1 cellular context compared by ENCODE assay signal in the genomic region with DNA sequence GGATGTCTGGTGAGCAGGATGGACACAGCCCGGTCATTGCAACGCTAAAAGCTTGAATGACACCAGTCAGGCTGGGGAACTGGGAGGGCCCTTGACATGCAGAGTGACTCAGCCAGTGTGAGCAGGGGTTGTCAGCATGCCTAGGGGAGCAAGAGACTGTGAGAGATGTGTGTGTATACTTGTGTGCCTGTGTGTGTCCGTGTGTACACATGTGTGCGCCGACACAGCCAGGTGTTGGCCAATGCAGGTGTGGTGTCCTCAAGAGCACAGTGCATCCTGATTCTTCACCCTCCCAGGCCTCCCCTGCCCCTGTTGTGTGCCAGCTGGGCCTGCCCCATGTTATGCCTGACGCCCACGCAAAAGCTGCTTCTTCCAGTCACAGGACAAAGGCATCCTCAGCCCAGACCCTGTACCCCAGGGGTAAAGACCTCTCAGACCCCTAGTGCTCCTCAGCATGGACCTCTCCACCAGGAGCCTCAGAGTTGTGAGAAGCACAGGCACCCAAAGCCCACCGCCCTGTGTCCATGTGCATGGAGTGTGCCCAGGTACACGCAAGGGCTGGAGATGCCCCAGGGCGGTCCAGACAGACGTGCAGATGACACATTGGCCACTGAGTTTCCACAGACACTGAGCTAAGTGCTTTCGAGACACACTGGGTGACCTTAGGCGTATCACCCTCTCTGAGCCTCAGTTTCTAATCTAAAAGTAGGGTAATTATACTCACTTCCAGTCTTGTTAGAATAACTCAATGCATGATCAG.
TF ChIP-seq lines count a peak whose summit lies in the region.

No MANE protein-coding gene starts in this region.

TF ChIP-seq in HepG2, 621 proteins besides CTCF, POLR2A, EP300 and RAD21 (continued from another document and continues in another):
- TF ChIP-seq, protein P1, sequence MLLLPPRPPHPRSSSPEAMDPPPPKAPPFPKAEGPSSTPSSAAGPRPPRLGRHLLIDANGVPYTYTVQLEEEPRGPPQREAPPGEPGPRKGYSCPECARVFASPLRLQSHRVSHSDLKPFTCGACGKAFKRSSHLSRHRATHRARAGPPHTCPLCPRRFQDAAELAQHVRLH (CRISPR knock-in tag; IDR thresholded peaks at IDR 0.05; ENCODE audit: borderline replicate concordance, low read depth), result no peak
- TF ChIP-seq ZC3H13 (CRISPR knock-in tag; IDR thresholded peaks at IDR 0.05) (no peak), NR2F1 (CRISPR knock-in tag; IDR thresholded peaks at IDR 0.05) (no peak), THAP11 (CRISPR knock-in tag; IDR thresholded peaks at IDR 0.05) (no peak), RARG (CRISPR knock-in tag; IDR thresholded peaks at IDR 0.05; ENCODE audit: low read depth) (no peak), HNF4A (CRISPR knock-in tag; IDR thresholded peaks at IDR 0.05) (no peak), TBX3 (IDR thresholded peaks at IDR 0.05; ENCODE audit: borderline replicate concordance) (no peak), ZSCAN25 (CRISPR knock-in tag; IDR thresholded peaks at IDR 0.05) (no peak), ZNF788 (CRISPR knock-in tag; IDR thresholded peaks at IDR 0.05; ENCODE audit: borderline replicate concordance) (peak; percentile 79; the same call in 1 of the 2 replicates), HDAC6 (IDR thresholded peaks at IDR 0.05; ENCODE audit: low read depth, low read length) (no peak), ZNF235 (CRISPR knock-in tag; IDR thresholded peaks at IDR 0.05; ENCODE audit: borderline replicate concordance) (no peak), CHD2 (IDR thresholded peaks at IDR 0.05; ENCODE audit: low read depth, low read length) (no peak), HOXA7 (CRISPR knock-in tag; IDR thresholded peaks at IDR 0.05) (no peak), SETDB1 (CRISPR knock-in tag; IDR thresholded peaks at IDR 0.05; ENCODE audit: borderline replicate concordance) (no peak), U2AF2 (IDR thresholded peaks at IDR 0.05; ENCODE audit: low read depth, low read length) (no peak), MBNL3 (CRISPR knock-in tag; conservative IDR thresholded peaks at IDR 0.05) (no peak), RCOR2 (CRISPR knock-in tag; IDR thresholded peaks at IDR 0.05) (no peak), ZNF552 (CRISPR knock-in tag; IDR thresholded peaks at IDR 0.05; ENCODE audit: borderline replicate concordance) (peak; percentile 66; the same call in 1 of the 2 replicates), ZEB1 (IDR thresholded peaks at IDR 0.05; ENCODE audit: insufficient replicate concordance, low read depth) (no peak), HHEX (CRISPR knock-in tag; IDR thresholded peaks at IDR 0.05) (no peak), ZNF556 (CRISPR knock-in tag; IDR thresholded peaks at IDR 0.05; ENCODE audit: borderline replicate concordance) (no peak)
- TF ChIP-seq, protein P2, sequence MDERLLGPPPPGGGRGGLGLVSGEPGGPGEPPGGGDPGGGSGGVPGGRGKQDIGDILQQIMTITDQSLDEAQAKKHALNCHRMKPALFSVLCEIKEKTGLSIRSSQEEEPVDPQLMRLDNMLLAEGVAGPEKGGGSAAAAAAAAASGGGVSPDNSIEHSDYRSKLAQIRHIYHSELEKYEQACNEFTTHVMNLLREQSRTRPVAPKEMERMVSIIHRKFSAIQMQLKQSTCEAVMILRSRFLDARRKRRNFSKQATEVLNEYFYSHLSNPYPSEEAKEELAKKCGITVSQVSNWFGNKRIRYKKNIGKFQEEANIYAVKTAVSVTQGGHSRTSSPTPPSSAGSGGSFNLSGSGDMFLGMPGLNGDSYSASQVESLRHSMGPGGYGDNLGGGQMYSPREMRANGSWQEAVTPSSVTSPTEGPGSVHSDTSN (CRISPR knock-in tag; IDR thresholded peaks at IDR 0.05), result peak; percentile 49; the same call in 1 of the 2 replicates
- TF ChIP-seq, protein P3, sequence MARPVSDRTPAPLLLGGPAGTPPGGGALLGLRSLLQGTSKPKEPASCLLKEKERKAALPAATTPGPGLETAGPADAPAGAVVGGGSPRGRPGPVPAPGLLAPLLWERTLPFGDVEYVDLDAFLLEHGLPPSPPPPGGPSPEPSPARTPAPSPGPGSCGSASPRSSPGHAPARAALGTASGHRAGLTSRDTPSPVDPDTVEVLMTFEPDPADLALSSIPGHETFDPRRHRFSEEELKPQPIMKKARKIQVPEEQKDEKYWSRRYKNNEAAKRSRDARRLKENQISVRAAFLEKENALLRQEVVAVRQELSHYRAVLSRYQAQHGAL (CRISPR knock-in tag; IDR thresholded peaks at IDR 0.05; ENCODE audit: not compliant biosample characterization), result no peak
- TF ChIP-seq, protein P4, sequence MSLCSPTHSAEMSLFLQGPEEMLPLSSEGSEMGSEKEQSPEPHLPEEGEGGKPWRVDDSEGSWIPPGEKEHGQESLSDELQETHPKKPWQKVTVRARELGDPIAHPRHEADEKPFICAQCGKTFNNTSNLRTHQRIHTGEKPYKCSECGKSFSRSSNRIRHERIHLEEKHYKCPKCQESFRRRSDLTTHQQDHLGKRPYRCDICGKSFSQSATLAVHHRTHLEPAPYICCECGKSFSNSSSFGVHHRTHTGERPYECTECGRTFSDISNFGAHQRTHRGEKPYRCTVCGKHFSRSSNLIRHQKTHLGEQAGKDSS (CRISPR knock-in tag; IDR thresholded peaks at IDR 0.05; ENCODE audit: borderline replicate concordance, low read depth), result no peak; the same call in 1 of the 2 replicates
- TF ChIP-seq, protein P5, sequence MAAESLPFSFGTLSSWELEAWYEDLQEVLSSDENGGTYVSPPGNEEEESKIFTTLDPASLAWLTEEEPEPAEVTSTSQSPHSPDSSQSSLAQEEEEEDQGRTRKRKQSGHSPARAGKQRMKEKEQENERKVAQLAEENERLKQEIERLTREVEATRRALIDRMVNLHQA (CRISPR knock-in tag; IDR thresholded peaks at IDR 0.05), result no peak
- TF ChIP-seq, protein P6, sequence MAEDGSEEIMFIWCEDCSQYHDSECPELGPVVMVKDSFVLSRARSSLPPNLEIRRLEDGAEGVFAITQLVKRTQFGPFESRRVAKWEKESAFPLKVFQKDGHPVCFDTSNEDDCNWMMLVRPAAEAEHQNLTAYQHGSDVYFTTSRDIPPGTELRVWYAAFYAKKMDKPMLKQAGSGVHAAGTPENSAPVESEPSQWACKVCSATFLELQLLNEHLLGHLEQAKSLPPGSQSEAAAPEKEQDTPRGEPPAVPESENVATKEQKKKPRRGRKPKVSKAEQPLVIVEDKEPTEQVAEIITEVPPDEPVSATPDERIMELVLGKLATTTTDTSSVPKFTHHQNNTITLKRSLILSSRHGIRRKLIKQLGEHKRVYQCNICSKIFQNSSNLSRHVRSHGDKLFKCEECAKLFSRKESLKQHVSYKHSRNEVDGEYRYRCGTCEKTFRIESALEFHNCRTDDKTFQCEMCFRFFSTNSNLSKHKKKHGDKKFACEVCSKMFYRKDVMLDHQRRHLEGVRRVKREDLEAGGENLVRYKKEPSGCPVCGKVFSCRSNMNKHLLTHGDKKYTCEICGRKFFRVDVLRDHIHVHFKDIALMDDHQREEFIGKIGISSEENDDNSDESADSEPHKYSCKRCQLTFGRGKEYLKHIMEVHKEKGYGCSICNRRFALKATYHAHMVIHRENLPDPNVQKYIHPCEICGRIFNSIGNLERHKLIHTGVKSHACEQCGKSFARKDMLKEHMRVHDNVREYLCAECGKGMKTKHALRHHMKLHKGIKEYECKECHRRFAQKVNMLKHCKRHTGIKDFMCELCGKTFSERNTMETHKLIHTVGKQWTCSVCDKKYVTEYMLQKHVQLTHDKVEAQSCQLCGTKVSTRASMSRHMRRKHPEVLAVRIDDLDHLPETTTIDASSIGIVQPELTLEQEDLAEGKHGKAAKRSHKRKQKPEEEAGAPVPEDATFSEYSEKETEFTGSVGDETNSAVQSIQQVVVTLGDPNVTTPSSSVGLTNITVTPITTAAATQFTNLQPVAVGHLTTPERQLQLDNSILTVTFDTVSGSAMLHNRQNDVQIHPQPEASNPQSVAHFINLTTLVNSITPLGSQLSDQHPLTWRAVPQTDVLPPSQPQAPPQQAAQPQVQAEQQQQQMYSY (CRISPR knock-in tag; IDR thresholded peaks at IDR 0.05), result no peak
- TF ChIP-seq, protein P7, sequence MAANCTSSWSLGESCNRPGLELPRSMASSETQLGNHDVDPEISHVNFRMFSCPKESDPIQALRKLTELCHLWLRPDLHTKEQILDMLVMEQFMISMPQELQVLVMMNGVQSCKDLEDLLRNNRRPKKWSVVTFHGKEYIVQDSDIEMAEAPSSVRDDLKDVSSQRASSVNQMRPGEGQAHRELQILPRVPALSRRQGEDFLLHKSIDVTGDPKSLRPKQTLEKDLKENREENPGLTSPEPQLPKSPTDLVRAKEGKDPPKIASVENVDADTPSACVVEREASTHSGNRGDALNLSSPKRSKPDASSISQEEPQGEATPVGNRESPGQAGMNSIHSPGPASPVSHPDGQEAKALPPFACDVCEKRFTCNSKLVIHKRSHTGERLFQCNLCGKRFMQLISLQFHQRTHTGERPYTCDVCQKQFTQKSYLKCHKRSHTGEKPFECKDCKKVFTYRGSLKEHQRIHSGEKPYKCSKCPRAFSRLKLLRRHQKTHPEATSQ (CRISPR knock-in tag; IDR thresholded peaks at IDR 0.05; ENCODE audit: borderline replicate concordance), result no peak
- TF ChIP-seq, protein P8, sequence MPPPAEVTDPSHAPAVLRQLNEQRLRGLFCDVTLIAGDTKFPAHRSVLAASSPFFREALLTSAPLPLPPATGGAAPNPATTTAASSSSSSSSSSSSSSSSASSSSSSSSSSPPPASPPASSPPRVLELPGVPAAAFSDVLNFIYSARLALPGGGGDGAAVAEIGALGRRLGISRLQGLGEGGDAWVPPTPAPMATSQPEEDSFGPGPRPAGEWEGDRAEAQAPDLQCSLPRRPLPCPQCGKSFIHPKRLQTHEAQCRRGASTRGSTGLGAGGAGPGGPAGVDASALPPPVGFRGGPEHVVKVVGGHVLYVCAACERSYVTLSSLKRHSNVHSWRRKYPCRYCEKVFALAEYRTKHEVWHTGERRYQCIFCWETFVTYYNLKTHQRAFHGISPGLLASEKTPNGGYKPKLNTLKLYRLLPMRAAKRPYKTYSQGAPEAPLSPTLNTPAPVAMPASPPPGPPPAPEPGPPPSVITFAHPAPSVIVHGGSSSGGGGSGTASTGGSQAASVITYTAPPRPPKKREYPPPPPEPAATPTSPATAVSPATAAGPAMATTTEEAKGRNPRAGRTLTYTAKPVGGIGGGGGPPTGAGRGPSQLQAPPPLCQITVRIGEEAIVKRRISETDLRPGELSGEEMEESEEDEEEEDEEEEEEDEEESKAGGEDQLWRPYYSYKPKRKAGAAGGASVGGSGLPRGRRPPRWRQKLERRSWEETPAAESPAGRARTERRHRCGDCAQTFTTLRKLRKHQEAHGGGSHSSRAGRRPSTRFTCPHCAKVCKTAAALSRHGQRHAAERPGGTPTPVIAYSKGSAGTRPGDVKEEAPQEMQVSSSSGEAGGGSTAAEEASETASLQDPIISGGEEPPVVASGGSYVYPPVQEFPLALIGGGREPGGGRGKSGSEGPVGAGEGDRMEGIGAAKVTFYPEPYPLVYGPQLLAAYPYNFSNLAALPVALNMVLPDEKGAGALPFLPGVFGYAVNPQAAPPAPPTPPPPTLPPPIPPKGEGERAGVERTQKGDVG (CRISPR knock-in tag; IDR thresholded peaks at IDR 0.05; ENCODE audit: borderline replicate concordance), result 0 out of 2 replicates have a peak, but pooled peaks have one; percentile 8
- TF ChIP-seq, protein P9, sequence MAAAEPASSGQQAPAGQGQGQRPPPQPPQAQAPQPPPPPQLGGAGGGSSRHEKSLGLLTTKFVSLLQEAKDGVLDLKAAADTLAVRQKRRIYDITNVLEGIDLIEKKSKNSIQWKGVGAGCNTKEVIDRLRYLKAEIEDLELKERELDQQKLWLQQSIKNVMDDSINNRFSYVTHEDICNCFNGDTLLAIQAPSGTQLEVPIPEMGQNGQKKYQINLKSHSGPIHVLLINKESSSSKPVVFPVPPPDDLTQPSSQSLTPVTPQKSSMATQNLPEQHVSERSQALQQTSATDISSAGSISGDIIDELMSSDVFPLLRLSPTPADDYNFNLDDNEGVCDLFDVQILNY (CRISPR knock-in tag; conservative IDR thresholded peaks at IDR 0.05), result no peak
- TF ChIP-seq, protein P10, sequence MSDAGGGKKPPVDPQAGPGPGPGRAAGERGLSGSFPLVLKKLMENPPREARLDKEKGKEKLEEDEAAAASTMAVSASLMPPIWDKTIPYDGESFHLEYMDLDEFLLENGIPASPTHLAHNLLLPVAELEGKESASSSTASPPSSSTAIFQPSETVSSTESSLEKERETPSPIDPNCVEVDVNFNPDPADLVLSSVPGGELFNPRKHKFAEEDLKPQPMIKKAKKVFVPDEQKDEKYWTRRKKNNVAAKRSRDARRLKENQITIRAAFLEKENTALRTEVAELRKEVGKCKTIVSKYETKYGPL (CRISPR knock-in tag; IDR thresholded peaks at IDR 0.05), result no peak
- TF ChIP-seq, protein P11, sequence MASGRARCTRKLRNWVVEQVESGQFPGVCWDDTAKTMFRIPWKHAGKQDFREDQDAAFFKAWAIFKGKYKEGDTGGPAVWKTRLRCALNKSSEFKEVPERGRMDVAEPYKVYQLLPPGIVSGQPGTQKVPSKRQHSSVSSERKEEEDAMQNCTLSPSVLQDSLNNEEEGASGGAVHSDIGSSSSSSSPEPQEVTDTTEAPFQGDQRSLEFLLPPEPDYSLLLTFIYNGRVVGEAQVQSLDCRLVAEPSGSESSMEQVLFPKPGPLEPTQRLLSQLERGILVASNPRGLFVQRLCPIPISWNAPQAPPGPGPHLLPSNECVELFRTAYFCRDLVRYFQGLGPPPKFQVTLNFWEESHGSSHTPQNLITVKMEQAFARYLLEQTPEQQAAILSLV (CRISPR knock-in tag; IDR thresholded peaks at IDR 0.05; ENCODE audit: borderline replicate concordance), result no peak; the same call in 1 of the 2 replicates
- TF ChIP-seq, protein P12, sequence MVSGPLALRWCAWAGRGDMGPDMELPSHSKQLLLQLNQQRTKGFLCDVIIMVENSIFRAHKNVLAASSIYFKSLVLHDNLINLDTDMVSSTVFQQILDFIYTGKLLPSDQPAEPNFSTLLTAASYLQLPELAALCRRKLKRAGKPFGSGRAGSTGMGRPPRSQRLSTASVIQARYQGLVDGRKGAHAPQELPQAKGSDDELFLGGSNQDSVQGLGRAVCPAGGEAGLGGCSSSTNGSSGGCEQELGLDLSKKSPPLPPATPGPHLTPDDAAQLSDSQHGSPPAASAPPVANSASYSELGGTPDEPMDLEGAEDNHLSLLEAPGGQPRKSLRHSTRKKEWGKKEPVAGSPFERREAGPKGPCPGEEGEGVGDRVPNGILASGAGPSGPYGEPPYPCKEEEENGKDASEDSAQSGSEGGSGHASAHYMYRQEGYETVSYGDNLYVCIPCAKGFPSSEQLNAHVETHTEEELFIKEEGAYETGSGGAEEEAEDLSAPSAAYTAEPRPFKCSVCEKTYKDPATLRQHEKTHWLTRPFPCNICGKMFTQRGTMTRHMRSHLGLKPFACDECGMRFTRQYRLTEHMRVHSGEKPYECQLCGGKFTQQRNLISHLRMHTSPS (CRISPR knock-in tag; IDR thresholded peaks at IDR 0.05; ENCODE audit: low read depth), result no peak
